In the genomic region with DNA sequence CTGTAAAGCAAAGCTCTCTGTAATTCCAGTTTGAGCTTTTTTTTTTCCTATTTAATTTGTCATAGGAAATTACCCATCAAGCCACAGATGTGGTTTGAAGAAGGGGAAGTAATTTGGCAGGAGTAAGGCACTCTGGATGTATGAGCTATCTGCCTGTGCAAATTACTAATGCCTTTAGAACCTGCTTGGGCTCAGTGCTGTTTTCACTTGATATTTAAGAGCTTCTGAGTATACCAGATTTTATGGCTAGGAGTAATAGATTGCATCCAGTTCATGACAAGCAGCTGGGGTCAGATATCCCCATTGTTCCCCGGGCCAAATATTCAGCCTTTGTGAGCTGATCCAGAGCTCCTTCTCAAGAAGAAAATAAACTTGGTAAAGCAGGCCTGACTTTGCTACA, we compare ENCODE assay signal across 31 cellular contexts.
A peak's percentile ranks its signal among the peaks of the same experiment; 100 is the strongest.
DNase-seq lines count a peak whose midpoint lies in the region; ATAC-seq and TF ChIP-seq lines count a peak whose summit lies in the region.
"Had no signal": no experiment of that assay in that cellular context is flagged by ENCODE, and none has a peak within 500 bp of the region (broad histone marks: within the 10 kb centered on the region; RNA-seq: fewer than 3 reads in every experiment).

No MANE protein-coding gene starts in this region.

- H3K27me3 Mint-ChIP-seq in activated T-helper 17 cell treated with anti-CD3 and anti-CD28 coated beads, Interleukin-2, amount 50 U/mL, for 72 hours, result no peaks in the 10 kb centered on the region
- H3K27me3 Mint-ChIP-seq in HFFc6 (ENCODE audit: insufficient read depth), result no peaks in the 10 kb centered on the region; the same call in 1 of the 2 replicates
- H3K27me3 Mint-ChIP-seq: activated CD4-positive, alpha-beta T cell treated with anti-CD3 and anti-CD28 coated beads for 36 hours; T-helper 17 cell; type B pancreatic cell had no signal

- no peak overlapping the region for H3K27ac Mint-ChIP-seq in activated T-helper 17 cell treated with anti-CD3 and anti-CD28 coated beads, Interleukin-2, amount 50 U/mL, for 72 hours
- no peak overlapping the region for H3K27ac Mint-ChIP-seq in HFFc6
- H3K27ac Mint-ChIP-seq: activated CD4-positive, alpha-beta T cell treated with anti-CD3 and anti-CD28 coated beads for 36 hours; activated CD8-positive, alpha-beta T cell treated with anti-CD3 and anti-CD28 coated beads, Interleukin-2, amount 10 ng/mL, durations not matched to agents 7 days and 5 days; brain; T-helper 17 cell; type B pancreatic cell had no signal

- H3K36me3 ChIP-seq in MG63, result no peaks in the 10 kb centered on the region
- H3K36me3 ChIP-seq: BLaER1 treated with 17β-estradiol and CSF1 and Interleukin-3, amounts not matched to agents 10 nM and 100 nM; gastrocnemius medialis; pancreas; spleen had no signal

- H3K4me3 ChIP-seq in MG63 (no peak overlapping the region), astrocyte of the cerebellum (ENCODE audit: low read depth, low read length) (no peak overlapping the region), fibroblast of pulmonary artery (replicated peaks; ENCODE audit: low read depth, low read length) (no peak overlapping the region)
- H3K4me3 ChIP-seq: BLaER1 treated with 17β-estradiol and CSF1 and Interleukin-3, amounts not matched to agents 10 nM and 100 nM; gastrocnemius medialis; pancreas; spleen had no signal

- ATAC-seq in GM18873 (IDR thresholded peaks at IDR 0.05; ENCODE audit: low FRiP score, unreplicated experiment), result no peak
- ATAC-seq in activated T-helper 17 cell treated with anti-CD3 and anti-CD28 coated beads, Interleukin-2, amount 50 U/mL, for 72 hours (replicated peaks), result no peak
- ATAC-seq: activated CD4-positive, alpha-beta T cell treated with anti-CD3 and anti-CD28 coated beads for 36 hours; activated CD8-positive, alpha-beta T cell treated with anti-CD3 and anti-CD28 coated beads, Interleukin-2, amount 10 ng/mL, durations not matched to agents 7 days and 5 days; gastrocnemius medialis; HCT116; left lobe of liver; pancreas; right cardiac atrium; T-helper 17 cell had no signal

- peaks cover 9% of the 10 kb centered on the region for H3K9me3 Mint-ChIP-seq in activated T-helper 17 cell treated with anti-CD3 and anti-CD28 coated beads, Interleukin-2, amount 50 U/mL, for 72 hours
- peaks cover 8% of the 10 kb centered on the region; the same call in 1 of the 2 replicates for H3K9me3 Mint-ChIP-seq in HFFc6
- H3K9me3 Mint-ChIP-seq: brain had no signal

- no peaks in the 10 kb centered on the region for H3K4me1 Mint-ChIP-seq in activated T-helper 17 cell treated with anti-CD3 and anti-CD28 coated beads, Interleukin-2, amount 50 U/mL, for 72 hours
- H3K4me1 Mint-ChIP-seq in HFFc6 (ENCODE audit: low read depth), result no peaks in the 10 kb centered on the region
- H3K4me1 Mint-ChIP-seq: activated CD4-positive, alpha-beta T cell treated with anti-CD3 and anti-CD28 coated beads for 36 hours; brain; neural crest cell; T-helper 17 cell had no signal

- in situ Hi-C loops in astrocyte of the cerebellum (cut with HindIII; ENCODE audit: low sequenced_read_pairs), result no loop called here

- DNase-seq in AML-193 (lab: John Stamatoyannopoulos, UW), result peak; percentile 33 to 43
- DNase-seq in MG63, result peak; percentile 2
- peak; percentile 4 for DNase-seq in astrocyte of the cerebellum (ENCODE audit: low read depth)
- DNase-seq in fibroblast of pulmonary artery (ENCODE audit: low read depth), result peak; percentile 20
- no peak for DNase-seq in UCSD-AML1 (lab: John Stamatoyannopoulos, UW; ENCODE audit: unreplicated experiment)
- DNase-seq in HFFc6, result no peak
- DNase-seq: activated CD4-positive, alpha-beta T cell treated with anti-CD3 and anti-CD28 coated beads for 36 hours; activated CD8-positive, alpha-beta T cell treated with anti-CD3 and anti-CD28 coated beads, Interleukin-2, amount 10 ng/mL, durations not matched to agents 7 days and 5 days; activated gamma-delta T cell; activated T-cell treated with anti-CD3 and anti-CD28 coated beads for 4 hours; effector memory CD4-positive, alpha-beta T cell; gastrocnemius medialis; hippocampal formation; Karpas-422; mesenchymal stem cell; NCI-H1092 treated with DMSO at 0.1 percent for 48 hours; NCI-H187 treated with DMSO at 0.1 percent for 48 hours; NCI-H2227 treated with DMSO at 0.1 percent for 48 hours; NCI-H748 treated with DMSO at 0.1 percent for 48 hours; pancreas; right cardiac atrium; spleen; T-helper 17 cell had no signal

- TF ChIP-seq CTCF in astrocyte of the cerebellum (IDR thresholded peaks at IDR 0.05; ENCODE audit: low read depth, low read length, missing control alignments), result no peak
- no peak for TF ChIP-seq CTCF in fibroblast of pulmonary artery (IDR thresholded peaks at IDR 0.05; ENCODE audit: low read length, missing control alignments)
- no peak for TF ChIP-seq CTCF in HFFc6 (IDR thresholded peaks at IDR 0.05)

- no peaks in the 10 kb centered on the region for H3K27me3 ChIP-seq in MG63
- H3K27me3 ChIP-seq: gastrocnemius medialis, spleen had no signal

- no peak overlapping the region for H3K4me3 Mint-ChIP-seq in activated T-helper 17 cell treated with anti-CD3 and anti-CD28 coated beads, Interleukin-2, amount 50 U/mL, for 72 hours
- H3K4me3 Mint-ChIP-seq in HFFc6, result no peak overlapping the region
- H3K4me3 Mint-ChIP-seq: activated CD4-positive, alpha-beta T cell treated with anti-CD3 and anti-CD28 coated beads for 36 hours; activated CD8-positive, alpha-beta T cell treated with anti-CD3 and anti-CD28 coated beads, Interleukin-2, amount 10 ng/mL, durations not matched to agents 7 days and 5 days; brain; neural crest cell; T-helper 17 cell; type B pancreatic cell had no signal

- H3K9me3 ChIP-seq in MG63, result no peaks in the 10 kb centered on the region
- H3K9me3 ChIP-seq: BLaER1 treated with 17β-estradiol and CSF1 and Interleukin-3, amounts not matched to agents 10 nM and 100 nM; gastrocnemius medialis; pancreas; spleen had no signal

- H3K36me3 Mint-ChIP-seq in activated T-helper 17 cell treated with anti-CD3 and anti-CD28 coated beads, Interleukin-2, amount 50 U/mL, for 72 hours (ENCODE audit: low read depth), result no peaks in the 10 kb centered on the region
- no peaks in the 10 kb centered on the region for H3K36me3 Mint-ChIP-seq in HFFc6 (ENCODE audit: low read depth)
- H3K36me3 Mint-ChIP-seq: brain, type B pancreatic cell had no signal

Comparison
In these comparisons a context has a peak if more than half of its experiments do, and no peak if none do; other contexts are left out.
1. DNase-seq: peak in AML-193 (2 of 2), MG63 (single experiment), astrocyte of the cerebellum (single experiment) and fibroblast of pulmonary artery (single experiment); none in UCSD-AML1 (single experiment) and HFFc6 (single experiment).